ENCODE assay signal across 8 cellular contexts in the genomic region with DNA sequence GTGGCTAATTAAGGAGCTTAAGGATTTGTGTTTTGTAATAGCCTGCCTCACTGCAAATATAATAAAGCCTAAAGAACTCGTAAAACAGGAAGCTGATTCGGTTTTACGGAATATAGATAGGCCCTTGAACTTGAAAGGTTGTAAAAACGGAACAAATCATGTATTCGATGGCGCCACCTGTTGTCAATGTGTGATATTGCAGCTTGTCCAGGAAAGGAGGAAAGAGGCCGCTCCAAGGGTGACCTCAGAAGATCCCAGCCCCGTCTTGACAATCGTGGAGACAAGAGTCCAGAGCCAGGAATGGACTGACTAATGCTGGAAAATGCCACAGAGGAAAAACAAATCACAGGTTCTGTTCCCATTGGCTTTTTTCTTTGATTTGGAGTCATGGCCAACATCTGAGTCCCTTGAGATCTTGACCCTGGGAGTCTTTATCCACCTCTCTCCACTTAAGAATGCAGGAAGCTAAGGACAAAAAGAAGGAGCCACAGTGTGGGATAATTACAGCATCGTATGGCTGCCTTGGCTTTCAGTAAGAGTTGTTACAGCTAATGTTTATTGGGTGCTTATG. TPM values are rescaled to one million over a fixed set of nuclear protein-coding genes. Genes with fewer than 3 reads are reported as not detected.
A peak's percentile ranks its signal among the peaks of the same experiment; 100 is the strongest.
DNase-seq lines count a peak whose midpoint lies in the region; ATAC-seq and TF ChIP-seq lines count a peak whose summit lies in the region.

No MANE protein-coding gene starts in this region.

- H3K27me3 Mint-ChIP-seq in stimulated activated naive CD8-positive, alpha-beta T cell treated with anti-CD3 and anti-CD28 coated beads, Interleukin-15, amount 100 ng/mL, for 72 hours, result peaks cover 47% of the 10 kb centered on the region

- peaks cover 0 to 6% of the 10 kb centered on the region in 2 donors for H3K9me3 Mint-ChIP-seq in stimulated activated naive CD8-positive, alpha-beta T cell treated with anti-CD3 and anti-CD28 coated beads, Interleukin-15, amount 100 ng/mL, for 72 hours

- peak; percentile 62 for TF ChIP-seq CTCF in GM10248 (IDR thresholded peaks at IDR 0.05; ENCODE audit: control extremely low read depth, extremely low read depth, low read depth, missing control alignments)
- TF ChIP-seq CTCF in VCaP (conservative IDR thresholded peaks at IDR 0.05), result peak; percentile 85

- ATAC-seq in stimulated activated naive CD8-positive, alpha-beta T cell treated with anti-CD3 and anti-CD28 coated beads, Interleukin-15, amount 100 ng/mL, for 72 hours, result no peak

- H3K4me1 Mint-ChIP-seq in stimulated activated naive CD8-positive, alpha-beta T cell treated with anti-CD3 and anti-CD28 coated beads, Interleukin-15, amount 100 ng/mL, for 72 hours, result no peaks in the 10 kb centered on the region

- POLR2A ChIA-PET in GM10248 (lab: Yijun Ruan, JAX), result no interaction called here

- CTCF ChIA-PET in GM10248 (lab: Yijun Ruan, JAX), result interaction anchor here (0.7 to 5.3 kb wide), 19 partner anchors 9 to 598 kb away, joined by 3 to 42 read pairs (median 3); no protein-coding TSS in a partner anchor

- H3K27ac ChIP-seq in VCaP, result peak overlapping the region; percentile 41; the same call in 1 of the 2 replicates

- no peak overlapping the region for H3K27ac Mint-ChIP-seq in stimulated activated naive CD8-positive, alpha-beta T cell treated with anti-CD3 and anti-CD28 coated beads, Interleukin-15, amount 100 ng/mL, for 72 hours

- H3K4me3 Mint-ChIP-seq in stimulated activated naive CD8-positive, alpha-beta T cell treated with anti-CD3 and anti-CD28 coated beads, Interleukin-15, amount 100 ng/mL, for 72 hours, result no peak overlapping the region

- DNase-seq in A172 (ENCODE audit: low spot score) (peak; percentile 36), GM10248 (ENCODE audit: extremely low spot score) (peak; percentile 63), NCI-H1694 (lab: John Stamatoyannopoulos, UW) (peak; percentile 68), dermis microvascular lymphatic vessel endothelial cell (ENCODE audit: low read depth in 2 of 2) (peak; percentile 7 to 28), medulla oblongata (ENCODE audit: extremely low spot score) (peak; percentile 85), OCI-M2 (lab: John Stamatoyannopoulos, UW; ENCODE audit: unreplicated experiment) (no peak)
- peak; percentile 12 to 28 for DNase-seq in stimulated activated naive CD8-positive, alpha-beta T cell treated with anti-CD3 and anti-CD28 coated beads, Interleukin-15, amount 100 ng/mL, for 72 hours

RNA-seq across cellular contexts. Expression of gene IGSF21, which starts 7.0 kb away (rescaled TPM):
- not detected in 2 replicates for total RNA-seq in A172 (2014; rRNA removed; shearing (Covaris generic))
- total RNA-seq in dermis microvascular lymphatic vessel endothelial cell, result not detected in 2 replicates
